ENCODE assay signal across 19 cellular contexts in genomic region chr7:37346761-37347160, GRCh38.
DNase-seq lines count a peak whose midpoint lies in the region; ATAC-seq and TF ChIP-seq lines count a peak whose summit lies in the region.
"Had no signal": no experiment of that assay in that cellular context is flagged by ENCODE, and none has a peak within 500 bp of the region (broad histone marks: within the 10 kb centered on the region; RNA-seq: fewer than 3 reads in every experiment).

No MANE protein-coding gene starts in this region.

- peaks cover 10% of the 10 kb centered on the region for H3K36me3 Mint-ChIP-seq in CD4-positive, alpha-beta T cell (ENCODE audit: low read depth)
- H3K36me3 Mint-ChIP-seq: activated CD8-positive, alpha-beta memory T cell treated with anti-CD3 and anti-CD28 coated beads, Interleukin-2, amount 10 ng/mL, durations not matched to agents 7 days and 5 days had no signal

- H3K4me1 Mint-ChIP-seq in CD4-positive, alpha-beta T cell (ENCODE audit: low read depth), result peaks cover 74% of the 10 kb centered on the region

- H3K4me3 ChIP-seq in colonic mucosa, result no peak overlapping the region

- no peak overlapping the region for H3K4me3 Mint-ChIP-seq in CD4-positive, alpha-beta T cell
- H3K4me3 Mint-ChIP-seq: activated CD8-positive, alpha-beta memory T cell treated with anti-CD3 and anti-CD28 coated beads, Interleukin-2, amount 10 ng/mL, durations not matched to agents 7 days and 5 days; stimulated activated effector memory CD8-positive, alpha-beta T cell treated with anti-CD3 and anti-CD28 coated beads, Interleukin-12 subunit alpha, Interleukin-12 subunit beta, amount 100 ng/mL, for 72 hours; T-helper 1 cell treated with Interleukin-12 subunit alpha and Interleukin-12 subunit beta and Interleukin-4 antibody, amounts not matched to agents 30 μg/mL and 1 μg/mL, for 36 hours had no signal

- H3K36me3 ChIP-seq in colonic mucosa, result no peaks in the 10 kb centered on the region

- H3K27ac ChIP-seq in CD4-positive, alpha-beta T cell (ENCODE audit: low read depth, low read length), result peak overlapping the region; percentile 32
- H3K27ac ChIP-seq in colonic mucosa, result no peak overlapping the region

- no peak for ATAC-seq in CD4-positive, alpha-beta T cell (ENCODE audit: poor library complexity)
- ATAC-seq: activated CD8-positive, alpha-beta memory T cell treated with anti-CD3 and anti-CD28 coated beads, Interleukin-2, amount 10 ng/mL, durations not matched to agents 7 days and 5 days; stimulated activated effector memory CD8-positive, alpha-beta T cell treated with anti-CD3 and anti-CD28 coated beads, Interleukin-12 subunit alpha, Interleukin-12 subunit beta, amount 100 ng/mL, for 72 hours had no signal

- no peaks in the 10 kb centered on the region for H3K27me3 Mint-ChIP-seq in CD4-positive, alpha-beta T cell
- H3K27me3 Mint-ChIP-seq: activated CD8-positive, alpha-beta memory T cell treated with anti-CD3 and anti-CD28 coated beads, Interleukin-2, amount 10 ng/mL, durations not matched to agents 7 days and 5 days had no signal

- POLR2A ChIA-PET in CD4-positive, alpha-beta T cell (lab: Charles Lee), result interaction anchor here (1.5 kb wide), 1 partner anchor 102 kb away, joined by 3 read pairs; the partner anchor contains the start of gene ELMO1

- H3K27ac Mint-ChIP-seq in CD4-positive, alpha-beta T cell, result peak overlapping the region; percentile 46
- H3K27ac Mint-ChIP-seq: activated CD8-positive, alpha-beta memory T cell treated with anti-CD3 and anti-CD28 coated beads, Interleukin-2, amount 10 ng/mL, durations not matched to agents 7 days and 5 days; stimulated activated effector memory CD8-positive, alpha-beta T cell treated with anti-CD3 and anti-CD28 coated beads, Interleukin-12 subunit alpha, Interleukin-12 subunit beta, amount 100 ng/mL, for 72 hours; T-helper 1 cell treated with Interleukin-12 subunit alpha and Interleukin-12 subunit beta and Interleukin-4 antibody, amounts not matched to agents 30 μg/mL and 1 μg/mL, for 36 hours had no signal

- H3K27me3 ChIP-seq in CD4-positive, alpha-beta T cell (ENCODE audit: control insufficient read depth, insufficient read depth, low read length), result no peaks in the 10 kb centered on the region
- H3K27me3 ChIP-seq in colonic mucosa, result no peaks in the 10 kb centered on the region

- CTCF ChIA-PET in CD4-positive, alpha-beta T cell (lab: Charles Lee), result interaction anchor here (1.8 kb wide), 1 partner anchor 36 kb away, joined by 3 read pairs; no protein-coding TSS in a partner anchor

- H3K9ac ChIP-seq in colonic mucosa (ENCODE audit: low read depth in 2 of 2, low read length in 2 of 2), result no peak overlapping the region
- H3K9ac ChIP-seq: KMS-11 had no signal

- no peak for TF ChIP-seq CTCF in CD4-positive, alpha-beta T cell (IDR thresholded peaks at IDR 0.05)
- no peak for TF ChIP-seq CTCF in colonic mucosa (IDR thresholded peaks at IDR 0.05)

- H3K9me3 ChIP-seq in CD4-positive, alpha-beta T cell (ENCODE audit: control insufficient read depth, low read length), result no peaks in the 10 kb centered on the region
- no peaks in the 10 kb centered on the region for H3K9me3 ChIP-seq in colonic mucosa

- intact Hi-C loops in CD4-positive, alpha-beta T cell (cut with DNase I, micrococcal nuclease), result loop anchor here in 1 of 2 experiments (5.0 kb wide), 1 partner anchor 39 kb away; no protein-coding TSS in a partner anchor
- intact Hi-C loops in colonic mucosa (cut with DNase I), result no loop called here

- no peaks in the 10 kb centered on the region for H3K9me3 Mint-ChIP-seq in CD4-positive, alpha-beta T cell
- H3K9me3 Mint-ChIP-seq: stimulated activated effector memory CD8-positive, alpha-beta T cell treated with anti-CD3 and anti-CD28 coated beads, Interleukin-12 subunit alpha, Interleukin-12 subunit beta, amount 100 ng/mL, for 72 hours; T-helper 1 cell treated with Interleukin-12 subunit alpha and Interleukin-12 subunit beta and Interleukin-4 antibody, amounts not matched to agents 30 μg/mL and 1 μg/mL, for 36 hours had no signal

- H3K4me1 ChIP-seq in colonic mucosa, result no peaks in the 10 kb centered on the region

- TF ChIP-seq POLR2A in erythroblast (IDR thresholded peaks at IDR 0.05; ENCODE audit: low read length), result peak; percentile 10

- DNase-seq in CD4-positive, alpha-beta T cell, result no peak
- peak; percentile 53 for DNase-seq in ELF-1 (ENCODE audit: low read depth, low spot score)
- DNase-seq in NCI-H345 treated with DMSO at 0.1 percent for 48 hours (lab: John Stamatoyannopoulos, UW; ENCODE audit: unreplicated experiment), result peak; percentile 90
- DNase-seq in erythroblast (lab: John Stamatoyannopoulos, UW), result no peak
- DNase-seq in glomerular visceral epithelial cell (ENCODE audit: extremely low spot score), result no peak
- DNase-seq in colonic mucosa, result no peak
- DNase-seq in iPS-NIHi11 (ENCODE audit: low spot score), result no peak
- no peak for DNase-seq in GOT3 (lab: John Stamatoyannopoulos, UW)
- DNase-seq: activated CD4-positive, CD25-positive, alpha-beta regulatory T cell treated with anti-CD3 and anti-CD28 coated beads, Interleukin-2, amount 50 U/mL, for 72 hours; activated CD8-positive, alpha-beta memory T cell treated with anti-CD3 and anti-CD28 coated beads, Interleukin-2, amount 10 ng/mL, durations not matched to agents 7 days and 5 days; activated effector memory CD4-positive, alpha-beta T cell treated with anti-CD3 and anti-CD28 coated beads, Interleukin-2, amount 50 U/mL, for 16 hours; DMS79; hypothalamus; kidney glomerular epithelial cell; NCI-H146; retina had no signal

Comparison
In these comparisons a context has a peak if more than half of its experiments do, and no peak if none do; other contexts are left out.
1. DNase-seq: peak in ELF-1 (single experiment) and NCI-H345 treated with DMSO at 0.1 percent for 48 hours (single experiment); none in CD4-positive, alpha-beta T cell (0 of 10), erythroblast (0 of 2), glomerular visceral epithelial cell (single experiment), colonic mucosa (single experiment), iPS-NIHi11 (single experiment) and GOT3 (single experiment).